ENCODE assay signal across 8 cellular contexts in genomic region chr3:11641316-11641682, GRCh38. TPM values are rescaled to one million over a fixed set of nuclear protein-coding genes. Genes with fewer than 3 reads are reported as not detected.
DNase-seq lines count a peak whose midpoint lies in the region; ATAC-seq and TF ChIP-seq lines count a peak whose summit lies in the region.

No MANE protein-coding gene starts in this region.

- peak overlapping the region; percentile 85 for H3K9ac ChIP-seq in Karpas-422 (ENCODE audit: low read length)

- no peak overlapping the region for H2AFZ ChIP-seq in Karpas-422 (ENCODE audit: low read length)

- CTCF ChIA-PET in BJ (lab: Yijun Ruan, JAX): interaction anchor here (0.6 to 1.0 kb wide), 2 partner anchors 76 to 81 kb away, joined by 3 to 4 read pairs; no protein-coding TSS in a partner anchor

- H3K36me3 ChIP-seq in BJ (ENCODE audit: control insufficient read depth, insufficient read depth, low read length) (0 out of 2 replicates have a peak, but pooled peaks cover 2% of the 10 kb centered on the region), Karpas-422 (ENCODE audit: insufficient read depth, low read length) (no peaks in the 10 kb centered on the region)

- in situ Hi-C loops in G401 (cut with HindIII; ENCODE audit: low sequenced_read_pairs): no loop called here

- DNase-seq in BJ (ENCODE audit: low read depth) (no peak), Karpas-422 (no peak), natural killer cell (no peak), 8988T (no peak), nucleus accumbens (lab: John Stamatoyannopoulos, UW) (no peak), omental fat pad (ENCODE audit: low spot score) (no peak), G401 (ENCODE audit: low spot score) (no peak)

- H3K27ac Mint-ChIP-seq in natural killer cell: peak overlapping the region; percentile 98 to 100

- no peaks in the 10 kb centered on the region for H3K9me3 ChIP-seq in Karpas-422 (ENCODE audit: low read length)

- H3K4me2 ChIP-seq in Karpas-422 (ENCODE audit: low read depth, low read length, poor library complexity, severe bottlenecking): peak overlapping the region; percentile 74

- H3K4me3 ChIP-seq in BJ (ENCODE audit: low read depth, low read length): peak overlapping the region; percentile 86
- H3K4me3 ChIP-seq in Karpas-422 (ENCODE audit: low read length): peak overlapping the region; percentile 76

- ATAC-seq in natural killer cell (no peak), omental fat pad (ENCODE audit: low FRiP score) (no peak)

- H3K27me3 ChIP-seq in BJ (ENCODE audit: control insufficient read depth, insufficient read depth, low read length) (no peaks in the 10 kb centered on the region), Karpas-422 (ENCODE audit: low read length) (no peaks in the 10 kb centered on the region)

- peaks cover 86% of the 10 kb centered on the region for H3K79me2 ChIP-seq in Karpas-422 (ENCODE audit: low read length)

- H3K36me3 Mint-ChIP-seq in natural killer cell: no peaks in the 10 kb centered on the region

- POLR2A ChIA-PET in BJ (lab: Charles Lee): interaction anchor here (0.6 to 0.7 kb wide), 5 partner anchors 8 to 330 kb away, joined by 3 to 15 read pairs (median 5); no protein-coding TSS in a partner anchor

- H3K4me1 Mint-ChIP-seq in natural killer cell: peaks cover 71 to 77% of the 10 kb centered on the region in 2 donors

- peak overlapping the region; percentile 100 for H3K4me3 Mint-ChIP-seq in natural killer cell

- no peaks in the 10 kb centered on the region for H3K9me2 ChIP-seq in Karpas-422 (replicated peaks; ENCODE audit: insufficient read depth, low read length)

- TF ChIP-seq CTCF in BJ (IDR thresholded peaks at IDR 0.05; ENCODE audit: insufficient read depth, low read depth, low read length): no peak
- no peak for TF ChIP-seq CTCF in natural killer cell (IDR thresholded peaks at IDR 0.05)
- TF ChIP-seq CTCF in omental fat pad (IDR thresholded peaks at IDR 0.05): no peak

- H4K20me1 ChIP-seq in Karpas-422 (ENCODE audit: insufficient read depth, low read depth, low read length): peaks cover 27% of the 10 kb centered on the region; the same call in 1 of the 2 replicates

- intact Hi-C loops in natural killer cell (cut with micrococcal nuclease): loop anchor here (5.0 kb wide), 2 partner anchors 349 to 369 kb away; partner anchors contain the start of gene ATG7

- peaks cover 70% of the 10 kb centered on the region for H3K4me1 ChIP-seq in Karpas-422 (ENCODE audit: low read length)

- H3K27me3 Mint-ChIP-seq in natural killer cell (ENCODE audit: low read depth in 2 of 2): no peaks in the 10 kb centered on the region

- H3K27ac ChIP-seq in Karpas-422 (ENCODE audit: low read length): peak overlapping the region; percentile 91
- H3K27ac ChIP-seq in cingulate gyrus (ENCODE audit: low read depth, low read length): peak overlapping the region; percentile 94

- no peaks in the 10 kb centered on the region for H3K9me3 Mint-ChIP-seq in natural killer cell

RNA-seq across cellular contexts. Expression of gene VGLL4, which starts 2.4 kb away (rescaled TPM):
- polyA plus RNA-seq in BJ (2011; rRNA removed): 29.2 and 31.3 TPM in 2 replicates
- polyA minus RNA-seq in BJ (2011; rRNA and poly(A)+ RNA removed): 29.1 and 30.4 TPM in 2 replicates
- 125 and 152 TPM in 2 replicates for total RNA-seq in Karpas-422 (2014; rRNA removed; shearing (Covaris generic); ENCODE audit: low replicate concordance)
- total RNA-seq in natural killer cell: 10 to 100 TPM; 29.5 to 42.8 (median 34.6) TPM
- 10 to 100 TPM; 41.3 to 54.7 (median 49.5) TPM for total RNA-seq in omental fat pad
- total RNA-seq in G401 (2014; rRNA removed; shearing (Covaris generic)): 84.7 and 93.2 TPM in 2 replicates
